ENCODE assay signal across 23 cellular contexts in the genomic region with DNA sequence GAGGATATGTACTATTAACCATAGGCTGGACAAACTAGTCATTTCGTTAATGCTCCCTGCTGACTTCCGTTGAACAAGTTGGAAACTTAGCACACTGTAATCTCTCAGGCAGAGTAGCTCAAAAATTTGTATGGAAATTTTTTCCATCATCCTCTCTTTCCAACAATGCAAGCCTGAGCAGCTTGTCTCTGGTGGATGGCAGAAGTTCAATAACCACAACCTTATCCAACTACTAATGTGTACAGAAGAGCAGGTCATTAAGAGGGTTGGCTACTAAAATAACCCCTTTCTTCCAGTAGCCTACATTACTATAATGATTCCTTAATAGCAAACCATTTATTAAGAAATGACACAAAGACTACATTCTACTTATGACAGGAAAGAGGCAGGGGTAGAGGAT.
DNase-seq lines count a peak whose midpoint lies in the region; ATAC-seq and TF ChIP-seq lines count a peak whose summit lies in the region.
"Had no signal": no experiment of that assay in that cellular context is flagged by ENCODE, and none has a peak within 500 bp of the region (broad histone marks: within the 10 kb centered on the region; RNA-seq: fewer than 3 reads in every experiment).

No MANE protein-coding gene starts in this region.

- no peak overlapping the region for H3K56ac ChIP-seq in H9 (ENCODE audit: insufficient read length, low read depth, low read length)

- no peaks in the 10 kb centered on the region for H3K79me1 ChIP-seq in H9 (ENCODE audit: insufficient read depth, low read depth, low read length, poor library complexity, severe bottlenecking)

- H3K4me3 ChIP-seq in ascending aorta: no peak overlapping the region
- H3K4me3 ChIP-seq in fibroblast of the aortic adventitia (ENCODE audit: low read depth, low read length): no peak overlapping the region
- no peak overlapping the region for H3K4me3 ChIP-seq in tibial artery
- H3K4me3 ChIP-seq: lower lobe of right lung, psoas muscle, vagina had no signal

- H3K27me3 Mint-ChIP-seq in H9 (ENCODE audit: low read depth): peaks cover 2% of the 10 kb centered on the region; the same call in 1 of the 2 replicates
- H3K27me3 Mint-ChIP-seq: activated CD8-positive, alpha-beta memory T cell treated with anti-CD3 and anti-CD28 coated beads, Interleukin-2, amount 10 ng/mL, durations not matched to agents 7 days and 5 days; CD8-positive, alpha-beta memory T cell had no signal

- TF ChIP-seq CTCF in ascending aorta (IDR thresholded peaks at IDR 0.05): no peak
- no peak for TF ChIP-seq CTCF in fibroblast of the aortic adventitia (IDR thresholded peaks at IDR 0.05; ENCODE audit: insufficient read depth, low read length)
- no peak for TF ChIP-seq CTCF in tibial artery (IDR thresholded peaks at IDR 0.05)
- TF ChIP-seq CTCF in H9 (conservative IDR thresholded peaks at IDR 0.05): no peak

- H3K36me3 ChIP-seq in ascending aorta (peaks cover 2 to 7% of the 10 kb centered on the region in 2 donors), tibial artery (peaks cover 0 to 9% (median 0%) of the 10 kb centered on the region in 3 donors)
- H3K36me3 ChIP-seq: vagina had no signal

- H4K20me1 ChIP-seq in H9 (ENCODE audit: control insufficient read depth, insufficient read depth, insufficient read length): no peaks in the 10 kb centered on the region

- H3K4me1 ChIP-seq in ascending aorta (peaks cover 0 to 14% of the 10 kb centered on the region in 2 donors), tibial artery (peaks cover 0 to 33% (median 3%) of the 10 kb centered on the region in 4 donors), H9 (ENCODE audit: insufficient read depth, low read length) (no peaks in the 10 kb centered on the region)
- H3K4me1 ChIP-seq: lower lobe of right lung had no signal

- no peak overlapping the region for H2BK120ac ChIP-seq in H9 (ENCODE audit: low read depth, low read length, poor library complexity, severe bottlenecking)

- H3K18ac ChIP-seq in H9 (ENCODE audit: insufficient read length, low read depth, low read length): no peak overlapping the region

- H3K9ac ChIP-seq in H9 (ENCODE audit: extremely low read depth, insufficient read length, low read length): no peak overlapping the region
- H3K9ac ChIP-seq: SK-N-SH had no signal

- H4K5ac ChIP-seq in H9 (ENCODE audit: insufficient read length, low read depth, low read length): no peak overlapping the region

- WGBS in H9 (ENCODE audit: extremely low coverage, insufficient read length, low lambda C conversion rate): no CpG with 5 or more reads among the region's 2 CpGs

- no peak overlapping the region for H3K27ac Mint-ChIP-seq in H9
- H3K27ac Mint-ChIP-seq: activated CD8-positive, alpha-beta memory T cell treated with anti-CD3 and anti-CD28 coated beads, Interleukin-2, amount 10 ng/mL, durations not matched to agents 7 days and 5 days; CD8-positive, alpha-beta memory T cell; natural killer cell had no signal

- H2BK5ac ChIP-seq in H9 (ENCODE audit: insufficient read length, low read length): no peak overlapping the region

- H3K36me3 Mint-ChIP-seq in H9 (ENCODE audit: insufficient read depth in 1 of 3, low read depth in 3 of 3): peaks cover 4 to 20% (median 4%) of the 10 kb centered on the region in 3 experiments; a peak in 5 of 7 replicates
- H3K36me3 Mint-ChIP-seq: natural killer cell had no signal

- no peak overlapping the region for H3K23ac ChIP-seq in H9 (ENCODE audit: insufficient read length, low read depth, low read length)

- no peak overlapping the region for H3K4ac ChIP-seq in H9 (ENCODE audit: low read depth, low read length)

- H2BK12ac ChIP-seq in H9 (ENCODE audit: insufficient read length, low read depth, low read length): no peak overlapping the region

- intact Hi-C loops in ascending aorta (cut with DNase I): loop anchor here (5.0 kb wide), 1 partner anchor 508 kb away; no protein-coding TSS in a partner anchor
- intact Hi-C loops in tibial artery (cut with DNase I; ENCODE audit: low total_unique reads): no loop called here

- no peak overlapping the region for H2AFZ ChIP-seq in H9 (ENCODE audit: low read length)

- no peak overlapping the region for H4K8ac ChIP-seq in H9 (replicated peaks; ENCODE audit: insufficient read length, low read depth, low read length)

- H4K91ac ChIP-seq in H9 (ENCODE audit: insufficient read length, low read depth, low read length): no peak overlapping the region

- no peak overlapping the region for H3K14ac ChIP-seq in H9 (ENCODE audit: insufficient read depth, low read length)

- H3K4me2 ChIP-seq in H9 (ENCODE audit: insufficient read depth, insufficient read length, low read length): no peak overlapping the region
- H3K4me2 ChIP-seq: SK-N-SH had no signal

- no peak overlapping the region for H2BK20ac ChIP-seq in H9 (ENCODE audit: low read depth, low read length, poor library complexity, severe bottlenecking)

- H3K9me3 ChIP-seq in ascending aorta (no peaks in the 10 kb centered on the region), tibial artery (no peaks in the 10 kb centered on the region), H9 (ENCODE audit: control insufficient read depth, low read depth, low read length) (no peaks in the 10 kb centered on the region)
- H3K9me3 ChIP-seq: lower lobe of right lung, psoas muscle, SK-N-SH, vagina had no signal

- ATAC-seq in left lobe of liver (peak; percentile 51), HG02759 (IDR thresholded peaks at IDR 0.05; ENCODE audit: unreplicated experiment) (no peak)
- ATAC-seq: activated CD8-positive, alpha-beta memory T cell treated with anti-CD3 and anti-CD28 coated beads, Interleukin-2, amount 10 ng/mL, durations not matched to agents 7 days and 5 days; lower lobe of right lung; natural killer cell; psoas muscle had no signal

- H3K4me3 Mint-ChIP-seq in H9: no peak overlapping the region
- H3K4me3 Mint-ChIP-seq: activated CD8-positive, alpha-beta memory T cell treated with anti-CD3 and anti-CD28 coated beads, Interleukin-2, amount 10 ng/mL, durations not matched to agents 7 days and 5 days; CD8-positive, alpha-beta memory T cell; natural killer cell had no signal

- H2BK15ac ChIP-seq in H9 (ENCODE audit: low read depth, low read length): no peak overlapping the region

- H3K9me3 Mint-ChIP-seq in H9: peaks cover 11 to 12% of the 10 kb centered on the region in 2 experiments; a peak in 4 of 5 replicates
- H3K9me3 Mint-ChIP-seq: CD8-positive, alpha-beta memory T cell; natural killer cell had no signal

- H3K27me3 ChIP-seq in ascending aorta: no peaks in the 10 kb centered on the region
- H3K27me3 ChIP-seq in tibial artery: no peaks in the 10 kb centered on the region
- H3K27me3 ChIP-seq in H9 (ENCODE audit: insufficient read depth, low read length): no peaks in the 10 kb centered on the region
- H3K27me3 ChIP-seq: vagina had no signal

- H3K79me2 ChIP-seq in H9 (ENCODE audit: insufficient read depth, low read length): no peaks in the 10 kb centered on the region

- H3K23me2 ChIP-seq in H9 (ENCODE audit: insufficient read length, low read depth, low read length, poor library complexity, severe bottlenecking): no peaks in the 10 kb centered on the region

- DNase-seq in ascending aorta (ENCODE audit: low spot score in 2 of 2) (no peak), fibroblast of the aortic adventitia (ENCODE audit: low read depth) (peak; percentile 59), left lobe of liver (ENCODE audit: low spot score) (no peak), tibial artery (no peak), midbrain (lab: John Stamatoyannopoulos, UW) (no peak), H9 (no peak)
- DNase-seq: activated CD8-positive, alpha-beta memory T cell treated with anti-CD3 and anti-CD28 coated beads, Interleukin-2, amount 10 ng/mL, durations not matched to agents 7 days and 5 days; activated naive CD4-positive, alpha-beta T cell; activated T-cell treated with anti-CD3 and anti-CD28 coated beads, Interleukin-2, amount 50 U/mL, for 48 hours; CD8-positive, alpha-beta memory T cell; EL; KBM-7; lower lobe of right lung; natural killer cell; NCI-H1092; NCI-H1694; psoas muscle; RPMI8226; SK-N-SH; small intestine; stimulated activated naive CD4-positive, alpha-beta T cell had no signal

- H3T11ph ChIP-seq in H9 (ENCODE audit: low read length): no peak overlapping the region

- no peak overlapping the region for H2AK5ac ChIP-seq in H9 (ENCODE audit: insufficient read length, low read length)

- H3K4me1 Mint-ChIP-seq in H9: peaks cover 0 to 6% of the 10 kb centered on the region in 2 experiments; a peak in 1 of 4 replicates
- H3K4me1 Mint-ChIP-seq: CD8-positive, alpha-beta memory T cell had no signal

- peak overlapping the region; percentile 36 to 55 for H3K27ac ChIP-seq in ascending aorta
- peak overlapping the region; percentile 21 to 42 for H3K27ac ChIP-seq in tibial artery
- no peak overlapping the region for H3K27ac ChIP-seq in H9 (ENCODE audit: insufficient read length, low read depth, low read length)
- H3K27ac ChIP-seq: lower lobe of right lung, psoas muscle, vagina had no signal
